ENCODE assay signal across 25 cellular contexts in genomic region chr2:130828461-130828860, GRCh38. TPM values are rescaled to one million over a fixed set of nuclear protein-coding genes. Genes with fewer than 3 reads are reported as not detected.
A peak's percentile ranks its signal among the peaks of the same experiment; 100 is the strongest.
DNase-seq lines count a peak whose midpoint lies in the region; ATAC-seq, FAIRE-seq and TF ChIP-seq lines count a peak whose summit lies in the region.
"Had no signal": no experiment of that assay in that cellular context is flagged by ENCODE, and none has a peak within 500 bp of the region (broad histone marks: within the 10 kb centered on the region; RNA-seq: fewer than 3 reads in every experiment).

No MANE protein-coding gene starts in this region.

- no peak overlapping the region for H2AK5ac ChIP-seq in H1 (ENCODE audit: low read depth, low read length)

- no peak overlapping the region for H4K91ac ChIP-seq in H1 (replicated peaks; ENCODE audit: insufficient read length, low read length)

- H3K4me1 ChIP-seq in H1 (replicated peaks in 1 of 4; ENCODE audit: control insufficient read depth in 3 of 4, insufficient read depth in 4 of 4, low read length in 3 of 4) (peaks cover 0 to 20% (median 4%) of the 10 kb centered on the region in 4 experiments; a peak in 6 of 7 replicates), smooth muscle cell (ENCODE audit: low read depth) (peaks cover 18% of the 10 kb centered on the region)
- H3K4me1 ChIP-seq: right atrium auricular region, testis had no signal

- H3K27me3 Mint-ChIP-seq in immature natural killer cell (ENCODE audit: low read depth in 3 of 3) = peaks cover 0 to 7% (median 3%) of the 10 kb centered on the region in 3 donors

- 91% methylated on average over 5 of the region's 5 CpGs; no CpG with 5 or more reads in 1 of the 2 experiments for WGBS in H1 (ENCODE audit: extremely low coverage in 1 of 2, insufficient coverage in 1 of 2, insufficient read length in 1 of 2, insufficient replicate concordance in 2 of 2, low coverage in 1 of 2, low lambda C conversion rate in 2 of 2, missing lambda C conversion rate in 1 of 2), 2 experiments
- 97% methylated on average over 5 of the region's 5 CpGs for WGBS in smooth muscle cell (ENCODE audit: low lambda C conversion rate)

- H3K4ac ChIP-seq in H1 (replicated peaks; ENCODE audit: insufficient read length, low read depth, low read length) = no peak overlapping the region

- no peak for TF ChIP-seq RAD21 in Ishikawa (IDR thresholded peaks at IDR 0.05; ENCODE audit: low read depth)
- no peak for TF ChIP-seq RAD21 in H1 (IDR thresholded peaks at IDR 0.05 in 1 of 2, conservative IDR thresholded peaks at IDR 0.05 in 1 of 2; ENCODE audit: low read depth in 2 of 2, low read length in 2 of 2)

- H3K56ac ChIP-seq in H1 (replicated peaks; ENCODE audit: insufficient read length, low read depth, low read length) = no peak overlapping the region

- H3K4me3 ChIP-seq in H1 (ENCODE audit: extremely low read depth in 1 of 4, insufficient read depth in 2 of 4, low read depth in 3 of 4, low read length in 4 of 4) (no peak overlapping the region), smooth muscle cell (no peak overlapping the region)
- H3K4me3 ChIP-seq: ovary, right atrium auricular region, testis had no signal

- CTCF ChIA-PET in H1 (lab: Charles Lee; ENCODE audit: partially characterized antibody) = interaction anchor here (0.9 to 1.4 kb wide), 8 partner anchors 9 to 127 kb away, joined by 3 to 6 read pairs (median 4); no protein-coding TSS in a partner anchor

- H3K79me2 ChIP-seq in H1 (ENCODE audit: control insufficient read depth in 1 of 2, insufficient read depth in 2 of 2, low read length in 2 of 2) (no peaks in the 10 kb centered on the region), smooth muscle cell (ENCODE audit: low read depth) (no peaks in the 10 kb centered on the region)

- H3K18ac ChIP-seq in H1 (ENCODE audit: extremely low read depth, low read length) = peak overlapping the region; percentile 60

- H3K79me1 ChIP-seq in H1 (ENCODE audit: low read depth, low read length) = no peaks in the 10 kb centered on the region

- TF ChIP-seq POLR2A in H1 (IDR thresholded peaks at IDR 0.05; ENCODE audit: control extremely low read depth in 1 of 2, low read depth in 2 of 2, low read length in 2 of 2) = no peak

- no peak overlapping the region for H3K23ac ChIP-seq in H1 (ENCODE audit: insufficient read length)

- no peak overlapping the region for H3K4me3 Mint-ChIP-seq in immature natural killer cell
- H3K4me3 Mint-ChIP-seq: activated CD8-positive, alpha-beta T cell treated with anti-CD3 and anti-CD28 coated beads, Interleukin-2, amount 10 ng/mL, durations not matched to agents 7 days and 5 days; CD8-positive, alpha-beta T cell; natural killer cell had no signal

- no peak overlapping the region for H2BK5ac ChIP-seq in H1 (ENCODE audit: low read depth, low read length)

- no peak overlapping the region for H2BK120ac ChIP-seq in H1 (replicated peaks; ENCODE audit: low read depth, low read length)

- H3K36me3 ChIP-seq in H1 (ENCODE audit: control insufficient read depth in 2 of 4, insufficient read depth in 4 of 4, low read length in 3 of 4) = no peaks in the 10 kb centered on the region
- no peaks in the 10 kb centered on the region for H3K36me3 ChIP-seq in smooth muscle cell (ENCODE audit: low read depth)
- H3K36me3 ChIP-seq: ovary, right atrium auricular region had no signal

- no peak overlapping the region for H2BK12ac ChIP-seq in H1 (ENCODE audit: low read depth, low read length)

- TF ChIP-seq CTCF in H1 (IDR thresholded peaks at IDR 0.05; ENCODE audit: control extremely low read depth in 1 of 3, insufficient read depth in 1 of 3, low read depth in 1 of 3, low read length in 3 of 3) = no peak
- no peak for TF ChIP-seq CTCF in smooth muscle cell (IDR thresholded peaks at IDR 0.05; ENCODE audit: borderline replicate concordance, insufficient read depth, poor library complexity, severe bottlenecking)

- no peak overlapping the region for H3K27ac Mint-ChIP-seq in immature natural killer cell
- H3K27ac Mint-ChIP-seq: activated CD8-positive, alpha-beta T cell treated with anti-CD3 and anti-CD28 coated beads, Interleukin-2, amount 10 ng/mL, durations not matched to agents 7 days and 5 days; CD8-positive, alpha-beta T cell had no signal

- no peak overlapping the region for H3K14ac ChIP-seq in H1 (ENCODE audit: insufficient read length)

- no peak for TF ChIP-seq EP300 in Ishikawa (IDR thresholded peaks at IDR 0.05; ENCODE audit: borderline replicate concordance)
- TF ChIP-seq EP300 in H1 (IDR thresholded peaks at IDR 0.05; ENCODE audit: borderline replicate concordance in 1 of 2, low read depth in 2 of 2, low read length in 2 of 2) = no peak

- no peaks in the 10 kb centered on the region for H3K23me2 ChIP-seq in H1 (ENCODE audit: low read depth, low read length)

- no peaks in the 10 kb centered on the region for H4K20me1 ChIP-seq in H1 (replicated peaks in 1 of 2; ENCODE audit: control insufficient read depth in 1 of 2, insufficient read depth in 2 of 2, low read length in 2 of 2)
- no peaks in the 10 kb centered on the region for H4K20me1 ChIP-seq in smooth muscle cell (ENCODE audit: low read depth)

- DNase-seq in Daoy (ENCODE audit: low read depth) (peak; percentile 34), H1 (ENCODE audit: low read depth in 1 of 2, low spot score in 2 of 2) (no peak), smooth muscle cell (lab: John Stamatoyannopoulos, UW; ENCODE audit: unreplicated experiment) (no peak), immature natural killer cell (no peak)
- DNase-seq: activated CD8-positive, alpha-beta T cell treated with anti-CD3 and anti-CD28 coated beads, Interleukin-2, amount 10 ng/mL, durations not matched to agents 7 days and 5 days; activated gamma-delta T cell; CD8-positive, alpha-beta T cell; effector CD8-positive, alpha-beta T cell; left ventricle myocardium superior; midbrain; natural killer cell; NCI-H2029 treated with DMSO at 0.1 percent for 48 hours; NCI-H345; ovary; SIG-M5; stimulated activated CD4-positive, alpha-beta T cell treated with anti-CD3 and anti-CD28 coated beads, Interleukin-12 subunit alpha, Interleukin-12 subunit beta, amount 100 ng/mL, for 4 hours; stimulated activated naive CD4-positive, alpha-beta T cell treated with Interleukin-2 at 50 U/mL for 16 hours; testis had no signal

- H2BK15ac ChIP-seq in H1 (ENCODE audit: low read length) = no peak overlapping the region

- H3K36me3 Mint-ChIP-seq in immature natural killer cell = no peaks in the 10 kb centered on the region
- H3K36me3 Mint-ChIP-seq: CD8-positive, alpha-beta T cell; natural killer cell had no signal

- H3K4me2 ChIP-seq in H1 (ENCODE audit: insufficient read depth in 1 of 2, low read depth in 2 of 2, low read length in 2 of 2) (no peak overlapping the region), smooth muscle cell (no peak overlapping the region)

- H3K27me3 ChIP-seq in H1 (replicated peaks in 1 of 4; ENCODE audit: control insufficient read depth in 3 of 4, extremely low read depth in 1 of 4, insufficient read depth in 3 of 4, low read length in 3 of 4) = no peaks in the 10 kb centered on the region
- no peaks in the 10 kb centered on the region for H3K27me3 ChIP-seq in smooth muscle cell (ENCODE audit: low read depth)
- H3K27me3 ChIP-seq: ovary, right atrium auricular region, testis had no signal

- ATAC-seq in GM21825 (IDR thresholded peaks at IDR 0.05; ENCODE audit: unreplicated experiment) (no peak), GM21529 (IDR thresholded peaks at IDR 0.05; ENCODE audit: unreplicated experiment) (no peak)
- ATAC-seq: activated CD4-positive, CD25-positive, alpha-beta regulatory T cell treated with anti-CD3 and anti-CD28 coated beads, Interleukin-2, amount 50 U/mL, for 24 hours; activated CD8-positive, alpha-beta T cell treated with anti-CD3 and anti-CD28 coated beads, Interleukin-2, amount 10 ng/mL, durations not matched to agents 7 days and 5 days; CD8-positive, alpha-beta T cell; left ventricle myocardium superior; natural killer cell had no signal

- no peak overlapping the region for H2BK20ac ChIP-seq in H1 (ENCODE audit: low read length)

- no peaks in the 10 kb centered on the region for H3F3A ChIP-seq in smooth muscle cell (ENCODE audit: low read depth)

- POLR2A ChIA-PET in H1 (lab: Charles Lee; ENCODE audit: partially characterized antibody) = no interaction called here

- no peaks in the 10 kb centered on the region for H3K9me3 Mint-ChIP-seq in immature natural killer cell
- H3K9me3 Mint-ChIP-seq: CD8-positive, alpha-beta T cell; natural killer cell had no signal

- H3K9ac ChIP-seq in H1 (replicated peaks in 1 of 4; ENCODE audit: extremely low read depth in 1 of 4, low read depth in 3 of 4, low read length in 3 of 4) (no peak overlapping the region), smooth muscle cell (ENCODE audit: low read depth) (no peak overlapping the region)

- no peak overlapping the region for H2AFZ ChIP-seq in H1 (ENCODE audit: low read length)
- H2AFZ ChIP-seq in smooth muscle cell (ENCODE audit: low read depth) = no peak overlapping the region

- H4K5ac ChIP-seq in H1 (ENCODE audit: insufficient read length, low read depth, low read length) = no peak overlapping the region

- H3K9me3 ChIP-seq in H1 (ENCODE audit: insufficient read depth in 2 of 2, low read depth in 1 of 2, low read length in 1 of 2) (no peaks in the 10 kb centered on the region), smooth muscle cell (replicated peaks; ENCODE audit: low read depth) (no peaks in the 10 kb centered on the region)
- H3K9me3 ChIP-seq: ovary, right atrium auricular region, testis had no signal

- peaks cover 9 to 11% of the 10 kb centered on the region in 2 donors for H3K4me1 Mint-ChIP-seq in immature natural killer cell

- no peak overlapping the region for H4K8ac ChIP-seq in H1 (ENCODE audit: extremely low read depth, insufficient read depth, low read length)

- H3K27ac ChIP-seq in H1 (ENCODE audit: low read depth, low read length) = no peak overlapping the region
- H3K27ac ChIP-seq in smooth muscle cell (ENCODE audit: low read depth) = peak overlapping the region; percentile 83
- H3K27ac ChIP-seq: ovary, right atrium auricular region, testis had no signal

- FAIRE-seq in H1 (lab: Jason Lieb, UNC) = no peak
- FAIRE-seq: frontal cortex, TTC549 had no signal

TF ChIP-seq in Ishikawa, 13 proteins besides CTCF, POLR2A, EP300 and RAD21 (continues in another document):
- no peak for TF ChIP-seq NFIC (IDR thresholded peaks at IDR 0.05)

TF ChIP-seq in H1, 55 proteins besides CTCF, POLR2A, EP300 and RAD21 (continues in another document):
- no peak for TF ChIP-seq KDM4A (IDR thresholded peaks at IDR 0.05; ENCODE audit: low read depth, low read length, severe bottlenecking)

RNA-seq across cellular contexts. Expression of gene ARHGEF4, which starts 8.3 kb away (rescaled TPM):
- 0.27 and 1.5 TPM in 2 replicates for total RNA-seq in Daoy (2014; rRNA removed; shearing (Covaris generic))
- 13.3 and 14.6 TPM in 2 replicates for total RNA-seq in H1 (2021; fragmentation: NEBNext Ultra II Directional; extraction: Animal tissue kit (Norgen Biotek cat#: 25700))
- polyA plus RNA-seq in H1 (2011; rRNA removed) = 10.6 and 14.5 TPM in 2 replicates
- polyA plus RNA-seq in H1 (2011; cell fraction: cytosol; rRNA removed) = 11.0 TPM
- 54.4 TPM for polyA plus RNA-seq in H1 (2011; cell fraction: nucleus; rRNA removed)
- polyA plus RNA-seq in H1 (2012, experiment 1 of 2) = 10.6 to 16.4 TPM (median 15.6 TPM) in 4 replicates
- polyA plus RNA-seq in H1 (2012, experiment 2 of 2) = 9.9 TPM
- 12.9 TPM for polyA plus RNA-seq in H1 (2013, experiment 1 of 2)
- polyA plus RNA-seq in H1 (2013, experiment 2 of 2) = 10.7 TPM
- 13.4 and 18.2 TPM in 2 replicates for polyA minus RNA-seq in H1 (2011; rRNA and poly(A)+ RNA removed)
- polyA minus RNA-seq in H1 (2011; cell fraction: cytosol; rRNA and poly(A)+ RNA removed) = 8.7 TPM
- 21.4 TPM for polyA minus RNA-seq in H1 (2011; cell fraction: nucleus; rRNA and poly(A)+ RNA removed)
- 11.4 and 16.0 TPM in 2 replicates for total RNA-seq in smooth muscle cell
- 13.0 and 14.9 TPM in 2 replicates for polyA plus RNA-seq in smooth muscle cell
- not detected for polyA plus RNA-seq in immature natural killer cell
